21 cellular contexts compared by ENCODE assay signal in the genomic region with DNA sequence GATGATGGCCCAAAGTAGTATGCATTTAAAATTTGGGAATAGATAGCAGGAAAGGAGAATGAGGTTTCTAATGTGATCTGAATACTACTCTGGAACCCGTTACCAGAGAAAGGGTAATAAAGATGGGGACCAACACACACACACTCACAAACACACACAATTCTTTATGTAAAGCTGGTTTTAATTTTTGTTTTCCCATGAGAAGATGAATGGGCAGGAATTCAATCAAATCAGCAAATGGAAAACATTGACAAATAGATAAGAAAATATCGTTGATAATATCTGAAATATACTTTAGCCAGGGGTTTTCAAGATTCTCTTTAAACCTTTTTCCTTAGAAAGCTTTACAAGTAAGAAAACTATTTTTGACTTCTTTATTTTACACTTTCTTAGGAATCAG.
DNase-seq lines count a peak whose midpoint lies in the region; ATAC-seq and TF ChIP-seq lines count a peak whose summit lies in the region.
"Had no signal": no experiment of that assay in that cellular context is flagged by ENCODE, and none has a peak within 500 bp of the region (broad histone marks: within the 10 kb centered on the region; RNA-seq: fewer than 3 reads in every experiment).

No MANE protein-coding gene starts in this region.

- no peak overlapping the region for H3K4me3 ChIP-seq in DND-41 (ENCODE audit: low read depth in 1 of 2, low read length in 2 of 2)
- H3K4me3 ChIP-seq in Loucy (ENCODE audit: low read length, poor library complexity, severe bottlenecking): no peak overlapping the region
- H3K4me3 ChIP-seq in colonic mucosa: no peak overlapping the region
- H3K4me3 ChIP-seq in ascending aorta: no peak overlapping the region
- H3K4me3 ChIP-seq: A549; BLaER1 treated with 17β-estradiol and CSF1 and Interleukin-3, amounts not matched to agents 10 nM and 100 nM; GM12878 had no signal

- intact Hi-C loops in colonic mucosa (cut with DNase I) (no loop called here), ascending aorta (cut with DNase I) (no loop called here)

- no peaks in the 10 kb centered on the region for H3K9me3 Mint-ChIP-seq in nephron
- H3K9me3 Mint-ChIP-seq: CD4-positive, alpha-beta T cell; CD8-positive, alpha-beta T cell had no signal

- H3K27ac Mint-ChIP-seq in nephron: peak overlapping the region; percentile 47 to 93 (median 73)
- H3K27ac Mint-ChIP-seq: B cell; CD4-positive, alpha-beta T cell; CD8-positive, alpha-beta T cell had no signal

- H3K4me2 ChIP-seq in DND-41 (ENCODE audit: insufficient read depth, low read length): no peak overlapping the region
- H3K4me2 ChIP-seq in Loucy (ENCODE audit: low read depth, low read length, poor library complexity, severe bottlenecking): peak overlapping the region; percentile 55
- H3K4me2 ChIP-seq: A549 had no signal

- H3K9ac ChIP-seq in DND-41 (ENCODE audit: low read depth, low read length) (no peak overlapping the region), Loucy (ENCODE audit: low read depth, low read length, poor library complexity, severe bottlenecking) (peak overlapping the region; percentile 44), colonic mucosa (ENCODE audit: low read depth in 2 of 2, low read length in 2 of 2) (no peak overlapping the region)
- H3K9ac ChIP-seq: BLaER1 treated with 17β-estradiol and CSF1 and Interleukin-3, amounts not matched to agents 10 nM and 100 nM had no signal

- no peaks in the 10 kb centered on the region for H3K27me3 Mint-ChIP-seq in nephron (ENCODE audit: low read depth)
- H3K27me3 Mint-ChIP-seq: B cell; CD4-positive, alpha-beta T cell had no signal

- H2AFZ ChIP-seq in DND-41 (ENCODE audit: low read depth, low read length) (no peak overlapping the region), Loucy (ENCODE audit: low read length) (no peak overlapping the region)

- no peaks in the 10 kb centered on the region for H3K27me3 ChIP-seq in DND-41 (ENCODE audit: insufficient read depth, low read length, poor library complexity)
- no peaks in the 10 kb centered on the region for H3K27me3 ChIP-seq in Loucy (ENCODE audit: insufficient read depth, low read length, poor library complexity, severe bottlenecking)
- H3K27me3 ChIP-seq in colonic mucosa: no peaks in the 10 kb centered on the region
- H3K27me3 ChIP-seq in ascending aorta: no peaks in the 10 kb centered on the region
- H3K27me3 ChIP-seq: BLaER1 treated with 17β-estradiol and CSF1 and Interleukin-3, amounts not matched to agents 10 nM and 100 nM had no signal

- no peak overlapping the region for H3K4me3 Mint-ChIP-seq in nephron
- H3K4me3 Mint-ChIP-seq: B cell; CD4-positive, alpha-beta T cell; CD8-positive, alpha-beta T cell had no signal

- no peaks in the 10 kb centered on the region for H3K9me2 ChIP-seq in Loucy (replicated peaks; ENCODE audit: low read depth, low read length)

- H3K36me3 Mint-ChIP-seq in nephron (ENCODE audit: low read depth): peaks cover 28% of the 10 kb centered on the region
- H3K36me3 Mint-ChIP-seq: CD8-positive, alpha-beta T cell had no signal

- peaks cover 21% of the 10 kb centered on the region; the same call in 1 of the 2 replicates for H3F3A ChIP-seq in Loucy (ENCODE audit: low read depth)

- DNase-seq in DND-41: no peak
- no peak for DNase-seq in colonic mucosa
- no peak for DNase-seq in ascending aorta (ENCODE audit: low spot score in 2 of 2)
- DNase-seq in NCI-H526 (lab: John Stamatoyannopoulos, UW): no peak
- DNase-seq: AML-193; Caco-2; Calu3; CD4-positive, alpha-beta T cell; CD8-positive, alpha-beta T cell; DMS79 treated with DMSO at 0.1 percent for 48 hours; EL; GDM1 had no signal

- H3K9me3 ChIP-seq in DND-41 (ENCODE audit: insufficient read depth, low read length, severe bottlenecking) (no peaks in the 10 kb centered on the region), Loucy (ENCODE audit: insufficient read depth, low read depth, low read length) (no peaks in the 10 kb centered on the region), colonic mucosa (no peaks in the 10 kb centered on the region), ascending aorta (no peaks in the 10 kb centered on the region)
- H3K9me3 ChIP-seq: A549, Caco-2 had no signal

- TF ChIP-seq CTCF in DND-41 (IDR thresholded peaks at IDR 0.05; ENCODE audit: borderline replicate concordance, extremely low read depth, low read length, poor library complexity, severe bottlenecking): no peak
- TF ChIP-seq CTCF in Loucy (conservative IDR thresholded peaks at IDR 0.05; ENCODE audit: low read length): no peak
- TF ChIP-seq CTCF in nephron (IDR thresholded peaks at IDR 0.05; ENCODE audit: unreplicated experiment in 3 of 3): no peak
- no peak for TF ChIP-seq CTCF in colonic mucosa (IDR thresholded peaks at IDR 0.05)
- no peak for TF ChIP-seq CTCF in ascending aorta (IDR thresholded peaks at IDR 0.05)

- peaks cover 74% of the 10 kb centered on the region for H3K4me1 Mint-ChIP-seq in nephron
- H3K4me1 Mint-ChIP-seq: B cell had no signal

- H4K20me1 ChIP-seq in DND-41 (ENCODE audit: insufficient read depth, low read length) (no peaks in the 10 kb centered on the region), Loucy (ENCODE audit: insufficient read depth, low read length, poor library complexity, severe bottlenecking) (peaks cover 41% of the 10 kb centered on the region)
- H4K20me1 ChIP-seq: BLaER1 treated with 17β-estradiol and CSF1 and Interleukin-3, amounts not matched to agents 10 nM and 100 nM had no signal

- no peaks in the 10 kb centered on the region; the same call in 1 of the 2 replicates for H3K36me3 ChIP-seq in DND-41 (ENCODE audit: insufficient read depth, low read length)
- peaks cover 22% of the 10 kb centered on the region; the same call in 1 of the 2 replicates for H3K36me3 ChIP-seq in Loucy (ENCODE audit: insufficient read depth, low read length)
- H3K36me3 ChIP-seq in colonic mucosa: no peaks in the 10 kb centered on the region
- H3K36me3 ChIP-seq in ascending aorta: no peaks in the 10 kb centered on the region

- no peak for ATAC-seq in DND-41 (ENCODE audit: insufficient read depth, low read depth)
- ATAC-seq in SK-N-SH treated with all-trans-retinoic acid at 6 μM for 48 hours: no peak
- ATAC-seq: A549; CD8-positive, alpha-beta T cell; GM12878 had no signal

- H3K27ac ChIP-seq in DND-41 (ENCODE audit: low read length): peak overlapping the region; percentile 15; the same call in 1 of the 2 replicates
- no peak overlapping the region for H3K27ac ChIP-seq in colonic mucosa
- H3K27ac ChIP-seq in ascending aorta: no peak overlapping the region
- H3K27ac ChIP-seq: 22Rv1, A549, C4-2B had no signal

- H3K4me1 ChIP-seq in DND-41 (ENCODE audit: insufficient read depth, low read length) (peaks cover 78% of the 10 kb centered on the region), Loucy (ENCODE audit: insufficient read depth, low read length, poor library complexity, severe bottlenecking) (peaks cover 81% of the 10 kb centered on the region), colonic mucosa (no peaks in the 10 kb centered on the region), ascending aorta (no peaks in the 10 kb centered on the region)
- H3K4me1 ChIP-seq: Caco-2 had no signal

- H3K79me2 ChIP-seq in DND-41 (ENCODE audit: insufficient read depth, low read length): no peaks in the 10 kb centered on the region; the same call in 1 of the 2 replicates
- peaks cover 84% of the 10 kb centered on the region for H3K79me2 ChIP-seq in Loucy (ENCODE audit: insufficient read depth, low read length)

TF ChIP-seq in SK-N-SH treated with all-trans-retinoic acid at 6 μM for 48 hours, 23 proteins besides CTCF, POLR2A, EP300 and RAD21:
- TF ChIP-seq ZNF565 (CRISPR knock-in tag; conservative IDR thresholded peaks at IDR 0.05; ENCODE audit: low read depth): no peak
- TF ChIP-seq TCF4 (CRISPR knock-in tag; IDR thresholded peaks at IDR 0.05; ENCODE audit: borderline replicate concordance): peak; percentile 52; the same call in 1 of the 2 replicates
- TF ChIP-seq TSHZ2 (CRISPR knock-in tag; IDR thresholded peaks at IDR 0.05): peak; percentile 35; the same call in 1 of the 2 replicates
- no peak for TF ChIP-seq ZFP30 (CRISPR knock-in tag; IDR thresholded peaks at IDR 0.05)
- TF ChIP-seq ISL1 (CRISPR knock-in tag; IDR thresholded peaks at IDR 0.05): no peak
